In genomic region chrX:109782994-109783711, GRCh38 we compare ENCODE assay signal across 1 cellular context.
TF ChIP-seq lines count a peak whose summit lies in the region.

No MANE protein-coding gene starts in this region.

TF ChIP-seq in GM12878, 131 proteins besides CTCF, POLR2A, EP300 and RAD21 (continued from another document):
- TF ChIP-seq ZBTB40 (IDR thresholded peaks at IDR 0.05; ENCODE audit: borderline replicate concordance) (no peak), IKZF2 (IDR thresholded peaks at IDR 0.05) (peak; percentile 31 to 51; a peak in 2 of 4 replicates), CREM (IDR thresholded peaks at IDR 0.05; ENCODE audit: low read depth) (peak; percentile 46; the same call in 1 of the 2 replicates), ETV6 (conservative IDR thresholded peaks at IDR 0.05 in 1 of 2, IDR thresholded peaks at IDR 0.05 in 1 of 2; ENCODE audit: borderline replicate concordance in 1 of 2, low read depth in 1 of 2) (0 out of 4 replicates have a peak, but pooled peaks of 1 of the 2 experiments have one; percentile 39), ZBED1 (IDR thresholded peaks at IDR 0.05; ENCODE audit: borderline replicate concordance) (0 out of 2 replicates have a peak, but pooled peaks have one; percentile 42), IRF4 (IDR thresholded peaks at IDR 0.05; ENCODE audit: low read depth, low read length) (no peak)
- TF ChIP-seq, protein P1, sequence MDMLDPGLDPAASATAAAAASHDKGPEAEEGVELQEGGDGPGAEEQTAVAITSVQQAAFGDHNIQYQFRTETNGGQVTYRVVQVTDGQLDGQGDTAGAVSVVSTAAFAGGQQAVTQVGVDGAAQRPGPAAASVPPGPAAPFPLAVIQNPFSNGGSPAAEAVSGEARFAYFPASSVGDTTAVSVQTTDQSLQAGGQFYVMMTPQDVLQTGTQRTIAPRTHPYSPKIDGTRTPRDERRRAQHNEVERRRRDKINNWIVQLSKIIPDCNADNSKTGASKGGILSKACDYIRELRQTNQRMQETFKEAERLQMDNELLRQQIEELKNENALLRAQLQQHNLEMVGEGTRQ (IDR thresholded peaks at IDR 0.05; ENCODE audit: borderline replicate concordance, low read depth, low read length): no peak; the same call in 1 of the 2 replicates
- TF ChIP-seq, protein P2, sequence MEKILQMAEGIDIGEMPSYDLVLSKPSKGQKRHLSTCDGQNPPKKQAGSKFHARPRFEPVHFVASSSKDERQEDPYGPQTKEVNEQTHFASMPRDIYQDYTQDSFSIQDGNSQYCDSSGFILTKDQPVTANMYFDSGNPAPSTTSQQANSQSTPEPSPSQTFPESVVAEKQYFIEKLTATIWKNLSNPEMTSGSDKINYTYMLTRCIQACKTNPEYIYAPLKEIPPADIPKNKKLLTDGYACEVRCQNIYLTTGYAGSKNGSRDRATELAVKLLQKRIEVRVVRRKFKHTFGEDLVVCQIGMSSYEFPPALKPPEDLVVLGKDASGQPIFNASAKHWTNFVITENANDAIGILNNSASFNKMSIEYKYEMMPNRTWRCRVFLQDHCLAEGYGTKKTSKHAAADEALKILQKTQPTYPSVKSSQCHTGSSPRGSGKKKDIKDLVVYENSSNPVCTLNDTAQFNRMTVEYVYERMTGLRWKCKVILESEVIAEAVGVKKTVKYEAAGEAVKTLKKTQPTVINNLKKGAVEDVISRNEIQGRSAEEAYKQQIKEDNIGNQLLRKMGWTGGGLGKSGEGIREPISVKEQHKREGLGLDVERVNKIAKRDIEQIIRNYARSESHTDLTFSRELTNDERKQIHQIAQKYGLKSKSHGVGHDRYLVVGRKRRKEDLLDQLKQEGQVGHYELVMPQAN (conservative IDR thresholded peaks at IDR 0.05): no peak
